ENCODE assay signal across 12 cellular contexts in the genomic region with DNA sequence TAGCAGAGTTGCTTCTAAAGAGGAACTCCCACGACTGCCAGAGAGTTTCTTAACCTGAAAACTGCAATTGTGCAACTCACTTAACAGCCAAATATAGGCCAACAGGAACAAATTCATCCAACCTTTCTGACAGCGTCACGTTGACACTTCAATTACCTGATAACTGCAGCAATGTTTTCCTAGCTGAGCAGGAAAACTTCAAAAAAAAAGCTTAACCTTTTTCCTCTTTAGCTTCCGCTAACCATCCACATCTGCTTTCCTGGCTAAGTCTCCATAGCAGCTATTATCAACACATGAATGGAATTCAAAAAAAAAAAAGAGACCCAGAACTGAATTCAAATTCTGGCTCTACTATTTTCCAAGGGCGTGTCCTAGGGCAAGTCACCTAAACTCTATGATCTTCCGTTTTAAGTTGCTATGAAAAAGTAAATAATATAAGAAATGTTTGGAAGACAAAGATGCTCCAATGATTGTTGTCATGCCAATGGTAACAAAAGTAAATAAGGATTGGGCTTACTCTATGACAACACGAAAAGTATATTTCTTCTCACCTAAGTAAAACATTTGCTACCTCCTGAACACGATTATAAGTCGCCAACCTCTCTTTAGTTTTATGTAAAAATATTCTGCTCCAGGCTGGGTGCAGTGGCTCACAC.
A peak's percentile ranks its signal among the peaks of the same experiment; 100 is the strongest.
DNase-seq lines count a peak whose midpoint lies in the region; ATAC-seq and TF ChIP-seq lines count a peak whose summit lies in the region.
"Had no signal": no experiment of that assay in that cellular context is flagged by ENCODE, and none has a peak within 500 bp of the region (broad histone marks: within the 10 kb centered on the region; RNA-seq: fewer than 3 reads in every experiment).

No MANE protein-coding gene starts in this region.

- H3K9me3 Mint-ChIP-seq in osteocyte (ENCODE audit: unreplicated experiment): no peaks in the 10 kb centered on the region

- no peak for TF ChIP-seq POLR2A in NB4 (IDR thresholded peaks at IDR 0.05; ENCODE audit: extremely low read depth, insufficient read length)

- no peak overlapping the region for H3K27ac ChIP-seq in coronary artery

- no peak for TF ChIP-seq CTCF in NB4 (IDR thresholded peaks at IDR 0.05; ENCODE audit: low read depth, low read length)
- TF ChIP-seq CTCF in coronary artery (IDR thresholded peaks at IDR 0.05): no peak
- TF ChIP-seq CTCF in osteocyte (IDR thresholded peaks at IDR 0.05): no peak

- H3K4me3 ChIP-seq in NB4 (ENCODE audit: low read depth, low read length) (no peak overlapping the region), coronary artery (no peak overlapping the region)

- ATAC-seq in HG03439 (IDR thresholded peaks at IDR 0.05; ENCODE audit: unreplicated experiment): no peak

- DNase-seq in AML-193 (lab: John Stamatoyannopoulos, UW) (peak; percentile 97 to 98), NB4 (ENCODE audit: low read depth) (peak; percentile 94), coronary artery (ENCODE audit: low spot score) (peak; percentile 21), lung microvascular endothelial cell (ENCODE audit: low read depth in 2 of 2) (peak; percentile 48 to 79), osteocyte (ENCODE audit: extremely low spot score, unreplicated experiment) (no peak), HCEC 1CT (no peak), NCI-H1092 (lab: John Stamatoyannopoulos, UW) (no peak)
- DNase-seq: CD4-positive, CD25-positive, alpha-beta regulatory T cell; hippocampal formation; retina; stimulated activated naive CD4-positive, alpha-beta T cell had no signal

- no peak overlapping the region for H3K4me3 Mint-ChIP-seq in osteocyte (ENCODE audit: unreplicated experiment)
- H3K4me3 Mint-ChIP-seq: CD4-positive, CD25-positive, alpha-beta regulatory T cell had no signal

- H3K27me3 Mint-ChIP-seq in osteocyte (ENCODE audit: unreplicated experiment): no peaks in the 10 kb centered on the region
- H3K27me3 Mint-ChIP-seq: CD4-positive, CD25-positive, alpha-beta regulatory T cell had no signal

- H3K27ac Mint-ChIP-seq in osteocyte (ENCODE audit: unreplicated experiment): no peak overlapping the region

- H3K36me3 Mint-ChIP-seq in osteocyte (ENCODE audit: unreplicated experiment): no peaks in the 10 kb centered on the region
- H3K36me3 Mint-ChIP-seq: CD4-positive, CD25-positive, alpha-beta regulatory T cell had no signal

- peaks cover 21% of the 10 kb centered on the region for H3K4me1 Mint-ChIP-seq in osteocyte (ENCODE audit: unreplicated experiment)

Comparison
In these comparisons a context has a peak if more than half of its experiments do, and no peak if none do; other contexts are left out.
1. DNase-seq: peak in AML-193 (2 of 2), NB4 (single experiment), coronary artery (single experiment) and lung microvascular endothelial cell (2 of 2); none in osteocyte (single experiment), HCEC 1CT (single experiment) and NCI-H1092 (single experiment).